In genomic region chr15:64161688-64162477, GRCh38 we compare ENCODE assay signal across 9 cellular contexts. TPM values are rescaled to one million over a fixed set of nuclear protein-coding genes. Genes with fewer than 3 reads are reported as not detected.
DNase-seq lines count a peak whose midpoint lies in the region; ATAC-seq, FAIRE-seq and TF ChIP-seq lines count a peak whose summit lies in the region.
"Had no signal": no experiment of that assay in that cellular context is flagged by ENCODE, and none has a peak within 500 bp of the region (broad histone marks: within the 10 kb centered on the region; RNA-seq: fewer than 3 reads in every experiment).

No MANE protein-coding gene starts in this region.

- H3K4me1 Mint-ChIP-seq in WTC11 = peaks cover 33% of the 10 kb centered on the region

- WGBS in small intestine, 3 donors = 18 to 40% (median 22%) methylated on average over 12 of the region's 12 CpGs

- H3K4me3 Mint-ChIP-seq in WTC11 = peak overlapping the region; percentile 84

- H3K36me3 ChIP-seq in HEK293 (ENCODE audit: control insufficient read depth in 2 of 2, insufficient read depth in 1 of 2, low read length in 2 of 2) (peaks cover 12 to 44% of the 10 kb centered on the region in 2 experiments; a peak in 2 of 3 replicates), right atrium auricular region (peaks cover 50% of the 10 kb centered on the region), small intestine (ENCODE audit: control insufficient read depth in 2 of 2, insufficient read depth in 2 of 2, low read length in 2 of 2) (peaks cover 27 to 31% of the 10 kb centered on the region in 2 donors)

- CTCF ChIA-PET in HEK293 (lab: Yijun Ruan, JAX) = interaction anchor here (1.8 kb wide), 1 partner anchor 9 kb away, joined by 16 read pairs; no protein-coding TSS in a partner anchor
- CTCF ChIA-PET in WTC11 (lab: Charles Lee) = interaction anchor here (1.7 to 3.8 kb wide), 2 partner anchors 8 to 520 kb away, joined by 10 to 45 read pairs; no protein-coding TSS in a partner anchor

- H3K4me3 ChIP-seq in HEK293 (ENCODE audit: low read depth, low read length) (peak overlapping the region; percentile 91), right atrium auricular region (peak overlapping the region; percentile 84 to 86), small intestine (ENCODE audit: low read depth in 1 of 2, low read length in 2 of 2) (peak overlapping the region; percentile 72 to 75)

- no peaks in the 10 kb centered on the region for H3K9me3 Mint-ChIP-seq in WTC11

- POLR2A ChIA-PET in HEK293 (lab: Yijun Ruan, JAX) = interaction anchor here (0.6 to 2.1 kb wide), 3 partner anchors 9 to 12 kb away, joined by 3 to 12 read pairs (median 7); partner anchors contain the start of gene SNX22
- POLR2A ChIA-PET in WTC11 (lab: Charles Lee) = interaction anchor here (1.2 to 2.9 kb wide), 2 partner anchors 8 to 9 kb away, joined by 3 to 9 read pairs; no protein-coding TSS in a partner anchor

- peak overlapping the region; percentile 92 for H3K27ac Mint-ChIP-seq in WTC11

- peaks cover 39% of the 10 kb centered on the region for H3K36me3 Mint-ChIP-seq in WTC11

- DNase-seq in WTC11 (ENCODE audit: low spot score) = no peak
- DNase-seq in right atrium auricular region (ENCODE audit: low spot score) = no peak
- no peak for DNase-seq in small intestine
- DNase-seq in NCI-H1048 (lab: John Stamatoyannopoulos, UW) = no peak
- no peak for DNase-seq in SHP77 treated with DMSO at 0.1 percent for 48 hours (lab: John Stamatoyannopoulos, UW)
- DNase-seq in AG08395 (ENCODE audit: low spot score) = no peak
- DNase-seq: NCI-H2029 treated with DMSO at 0.1 percent for 48 hours had no signal

- no peak for FAIRE-seq in small intestine (lab: Jason Lieb, UNC)

- ATAC-seq in WTC11 = no peak
- no peak for ATAC-seq in GM19328 (IDR thresholded peaks at IDR 0.05; ENCODE audit: unreplicated experiment)

- no peaks in the 10 kb centered on the region for H3K27me3 ChIP-seq in right atrium auricular region
- no peaks in the 10 kb centered on the region for H3K27me3 ChIP-seq in small intestine (ENCODE audit: control insufficient read depth in 2 of 2, insufficient read depth in 2 of 2, low read length in 2 of 2)

- TF ChIP-seq CTCF in HEK293 (tag by site-specific recombination; IDR thresholded peaks at IDR 0.05) (no peak), WTC11 (IDR thresholded peaks at IDR 0.05) (no peak), right atrium auricular region (IDR thresholded peaks at IDR 0.05) (no peak)

- H3K4me1 ChIP-seq in HEK293 (ENCODE audit: control insufficient read depth, insufficient read depth, low read length) = no peaks in the 10 kb centered on the region; the same call in 1 of the 2 replicates
- H3K4me1 ChIP-seq in right atrium auricular region = peaks cover 0 to 65% of the 10 kb centered on the region in 2 donors
- H3K4me1 ChIP-seq in small intestine (ENCODE audit: control insufficient read depth in 2 of 2, insufficient read depth in 1 of 2, low read depth in 1 of 2, low read length in 1 of 2) = peaks cover 0 to 5% of the 10 kb centered on the region in 2 donors

- H3K9me3 ChIP-seq in HEK293 (ENCODE audit: control insufficient read depth, insufficient read depth, low read depth, low read length) (no peaks in the 10 kb centered on the region), right atrium auricular region (no peaks in the 10 kb centered on the region), small intestine (ENCODE audit: control insufficient read depth, low read depth) (no peaks in the 10 kb centered on the region)

- H3K27ac ChIP-seq in HEK293 (ENCODE audit: extremely low read depth, low read depth, low read length) = peak overlapping the region; percentile 64
- H3K27ac ChIP-seq in right atrium auricular region = peak overlapping the region; percentile 90 to 92
- H3K27ac ChIP-seq in small intestine (ENCODE audit: low read depth in 1 of 2, low read length in 1 of 2) = peak overlapping the region in 1 of 2 donors; percentile 89

- no peaks in the 10 kb centered on the region for H3K27me3 Mint-ChIP-seq in WTC11 (ENCODE audit: low read depth)

TF ChIP-seq in HEK293, 187 proteins besides CTCF, POLR2A, EP300 and RAD21:
- no peak for TF ChIP-seq HOXC10 (CRISPR knock-in tag; IDR thresholded peaks at IDR 0.05)
- TF ChIP-seq ZEB2 (tag by site-specific recombination; IDR thresholded peaks at IDR 0.05) = no peak
- TF ChIP-seq ZNF776 (tag by site-specific recombination; IDR thresholded peaks at IDR 0.05; ENCODE audit: borderline replicate concordance) = no peak
- no peak for TF ChIP-seq AEBP2 (tag by site-specific recombination; IDR thresholded peaks at IDR 0.05; ENCODE audit: borderline replicate concordance)
- TF ChIP-seq ZNF677 (tag by site-specific recombination; IDR thresholded peaks at IDR 0.05) = no peak

TF ChIP-seq in WTC11, 78 proteins besides CTCF, POLR2A, EP300 and RAD21:
- TF ChIP-seq, protein P1, sequence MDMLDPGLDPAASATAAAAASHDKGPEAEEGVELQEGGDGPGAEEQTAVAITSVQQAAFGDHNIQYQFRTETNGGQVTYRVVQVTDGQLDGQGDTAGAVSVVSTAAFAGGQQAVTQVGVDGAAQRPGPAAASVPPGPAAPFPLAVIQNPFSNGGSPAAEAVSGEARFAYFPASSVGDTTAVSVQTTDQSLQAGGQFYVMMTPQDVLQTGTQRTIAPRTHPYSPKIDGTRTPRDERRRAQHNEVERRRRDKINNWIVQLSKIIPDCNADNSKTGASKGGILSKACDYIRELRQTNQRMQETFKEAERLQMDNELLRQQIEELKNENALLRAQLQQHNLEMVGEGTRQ (CRISPR knock-in tag; IDR thresholded peaks at IDR 0.05) = no peak
- TF ChIP-seq ZMAT4 (CRISPR knock-in tag; IDR thresholded peaks at IDR 0.05) (no peak), RORB (CRISPR knock-in tag; IDR thresholded peaks at IDR 0.05) (no peak), ETV6 (CRISPR knock-in tag; IDR thresholded peaks at IDR 0.05) (no peak), ZNF416 (CRISPR knock-in tag; IDR thresholded peaks at IDR 0.05) (no peak), NR1H2 (CRISPR knock-in tag; IDR thresholded peaks at IDR 0.05) (no peak), SOX15 (CRISPR knock-in tag; IDR thresholded peaks at IDR 0.05) (no peak), ELF4 (CRISPR knock-in tag; IDR thresholded peaks at IDR 0.05; ENCODE audit: low read depth) (no peak), NFE2L1 (CRISPR knock-in tag; IDR thresholded peaks at IDR 0.05) (no peak), ZNF121 (CRISPR knock-in tag; IDR thresholded peaks at IDR 0.05) (0 out of 2 replicates have a peak, but pooled peaks have one; percentile 29), PREB (CRISPR knock-in tag; IDR thresholded peaks at IDR 0.05; ENCODE audit: borderline replicate concordance) (no peak)
- TF ChIP-seq, protein P2, sequence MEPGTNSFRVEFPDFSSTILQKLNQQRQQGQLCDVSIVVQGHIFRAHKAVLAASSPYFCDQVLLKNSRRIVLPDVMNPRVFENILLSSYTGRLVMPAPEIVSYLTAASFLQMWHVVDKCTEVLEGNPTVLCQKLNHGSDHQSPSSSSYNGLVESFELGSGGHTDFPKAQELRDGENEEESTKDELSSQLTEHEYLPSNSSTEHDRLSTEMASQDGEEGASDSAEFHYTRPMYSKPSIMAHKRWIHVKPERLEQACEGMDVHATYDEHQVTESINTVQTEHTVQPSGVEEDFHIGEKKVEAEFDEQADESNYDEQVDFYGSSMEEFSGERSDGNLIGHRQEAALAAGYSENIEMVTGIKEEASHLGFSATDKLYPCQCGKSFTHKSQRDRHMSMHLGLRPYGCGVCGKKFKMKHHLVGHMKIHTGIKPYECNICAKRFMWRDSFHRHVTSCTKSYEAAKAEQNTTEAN (CRISPR knock-in tag; IDR thresholded peaks at IDR 0.05) = 0 out of 2 replicates have a peak, but pooled peaks have one; percentile 30
- TF ChIP-seq, protein P3, sequence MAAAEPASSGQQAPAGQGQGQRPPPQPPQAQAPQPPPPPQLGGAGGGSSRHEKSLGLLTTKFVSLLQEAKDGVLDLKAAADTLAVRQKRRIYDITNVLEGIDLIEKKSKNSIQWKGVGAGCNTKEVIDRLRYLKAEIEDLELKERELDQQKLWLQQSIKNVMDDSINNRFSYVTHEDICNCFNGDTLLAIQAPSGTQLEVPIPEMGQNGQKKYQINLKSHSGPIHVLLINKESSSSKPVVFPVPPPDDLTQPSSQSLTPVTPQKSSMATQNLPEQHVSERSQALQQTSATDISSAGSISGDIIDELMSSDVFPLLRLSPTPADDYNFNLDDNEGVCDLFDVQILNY (CRISPR knock-in tag; IDR thresholded peaks at IDR 0.05) = no peak

RNA-seq across cellular contexts. Expression of gene PPIB, which starts 0.9 kb away (rescaled TPM):
- total RNA-seq in WTC11 (2021) (469 to 495 TPM (median 485 TPM) in 3 replicates), right atrium auricular region (100 to 1,000 TPM; 139 to 189 TPM)
- polyA plus RNA-seq in small intestine = 100 to 1,000 TPM; 248 to 895 (median 288) TPM

RNA-seq across cellular contexts. Expression of gene SNX22, which starts 10.4 kb away (rescaled TPM):
- total RNA-seq in WTC11 (2021) (5.9 to 6.1 TPM (median 5.9 TPM) in 3 replicates), right atrium auricular region (10 to 100 TPM; 11.9 to 12.4 TPM)
- 1 to 10 TPM in 1 of 3 donors, under 1 TPM in 2; 0.54 to 1.8 (median 0.67) TPM for polyA plus RNA-seq in small intestine

Comparison
In these comparisons a context has a peak if more than half of its experiments do, and no peak if none do; other contexts are left out.
1. Of the 8 proteins assayed by ChIP-seq in both HEK293 and WTC11: peak only in HEK293: none; only in WTC11: ZNF121; in both: none; in neither: 7.